In the genomic region with DNA sequence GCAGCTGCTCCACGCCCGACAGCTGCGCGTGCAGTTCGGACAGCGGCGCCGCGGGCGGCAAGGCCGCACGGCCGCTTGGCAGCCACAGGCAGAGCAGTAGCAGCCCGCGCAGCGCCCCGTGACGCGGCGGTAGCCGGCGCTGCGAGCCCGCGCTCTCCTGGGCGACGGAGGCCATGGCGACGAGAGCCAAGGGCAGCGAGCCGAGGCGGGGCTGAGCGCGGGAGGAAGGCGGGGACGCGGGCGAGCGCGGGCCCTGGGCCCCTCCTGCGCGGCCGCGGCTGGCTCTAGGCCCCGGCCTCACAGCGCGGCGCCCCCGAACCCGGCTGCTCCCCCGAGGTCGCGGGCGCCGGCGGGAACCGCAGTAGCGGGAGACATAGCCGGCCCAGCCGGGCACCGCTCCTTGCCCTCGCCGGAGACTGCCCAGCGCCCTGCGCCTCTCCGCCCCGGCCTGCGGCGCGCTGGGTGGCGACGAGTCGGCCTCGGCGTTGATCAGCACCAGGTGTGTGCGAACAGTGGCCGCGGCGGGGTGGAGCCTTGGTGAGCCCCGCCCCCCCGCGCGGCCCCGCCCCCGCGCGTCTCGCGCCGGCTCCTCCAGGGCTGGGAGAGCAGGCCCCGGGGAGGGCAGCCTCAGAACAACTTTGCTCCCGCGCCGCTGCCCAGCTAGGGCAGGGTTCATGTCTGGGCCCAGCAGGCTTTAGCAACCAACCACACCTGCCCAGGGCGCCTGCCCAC, we compare ENCODE assay signal across 1 cellular context.
TF ChIP-seq lines count a peak whose summit lies in the region.

A gene with protein sequence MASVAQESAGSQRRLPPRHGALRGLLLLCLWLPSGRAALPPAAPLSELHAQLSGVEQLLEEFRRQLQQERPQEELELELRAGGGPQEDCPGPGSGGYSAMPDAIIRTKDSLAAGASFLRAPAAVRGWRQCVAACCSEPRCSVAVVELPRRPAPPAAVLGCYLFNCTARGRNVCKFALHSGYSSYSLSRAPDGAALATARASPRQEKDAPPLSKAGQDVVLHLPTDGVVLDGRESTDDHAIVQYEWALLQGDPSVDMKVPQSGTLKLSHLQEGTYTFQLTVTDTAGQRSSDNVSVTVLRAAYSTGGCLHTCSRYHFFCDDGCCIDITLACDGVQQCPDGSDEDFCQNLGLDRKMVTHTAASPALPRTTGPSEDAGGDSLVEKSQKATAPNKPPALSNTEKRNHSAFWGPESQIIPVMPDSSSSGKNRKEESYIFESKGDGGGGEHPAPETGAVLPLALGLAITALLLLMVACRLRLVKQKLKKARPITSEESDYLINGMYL (minus strand): TSS at position 514 of the 732 bp plus-strand sequence. CDS start 339 bp downstream, at position 175.

TF ChIP-seq in HepG2, 621 proteins besides CTCF, POLR2A, EP300 and RAD21 (continued from another document and continues in another):
- TF ChIP-seq MYC (CRISPR knock-in tag; IDR thresholded peaks at IDR 0.05; ENCODE audit: borderline replicate concordance) (peak; percentile 69), PCBP1 (IDR thresholded peaks at IDR 0.05; ENCODE audit: borderline replicate concordance, low read depth, low read length) (no peak), HOXA7 (CRISPR knock-in tag; IDR thresholded peaks at IDR 0.05) (no peak), ZNF136 (CRISPR knock-in tag; IDR thresholded peaks at IDR 0.05; ENCODE audit: low read depth) (no peak), ATAD3A (CRISPR knock-in tag; IDR thresholded peaks at IDR 0.05) (no peak), CBX2 (IDR thresholded peaks at IDR 0.05; ENCODE audit: low read depth, low read length) (no peak), CBX2 (CRISPR knock-in tag; IDR thresholded peaks at IDR 0.05; ENCODE audit: low read depth) (0 out of 2 replicates have a peak, but pooled peaks have one; percentile 5), ZNF737 (CRISPR knock-in tag; IDR thresholded peaks at IDR 0.05; ENCODE audit: borderline replicate concordance) (no peak), ZNF652 (CRISPR knock-in tag; IDR thresholded peaks at IDR 0.05; ENCODE audit: borderline replicate concordance, low read depth) (no peak), SP140L (CRISPR knock-in tag; IDR thresholded peaks at IDR 0.05; ENCODE audit: borderline replicate concordance) (no peak), ATF1 (CRISPR knock-in tag; IDR thresholded peaks at IDR 0.05) (no peak), MYNN (CRISPR knock-in tag; IDR thresholded peaks at IDR 0.05; ENCODE audit: low read depth) (no peak), MTF1 (CRISPR knock-in tag; IDR thresholded peaks at IDR 0.05) (no peak), ZNF441 (CRISPR knock-in tag; IDR thresholded peaks at IDR 0.05; ENCODE audit: borderline replicate concordance) (no peak; the same call in none of the 2 replicates), HMG20B (CRISPR knock-in tag; conservative IDR thresholded peaks at IDR 0.05) (no peak), NFRKB (IDR thresholded peaks at IDR 0.05) (no peak), MIER2 (CRISPR knock-in tag; IDR thresholded peaks at IDR 0.05) (peak; percentile 78), RARG (CRISPR knock-in tag; IDR thresholded peaks at IDR 0.05; ENCODE audit: low read depth) (0 out of 2 replicates have a peak, but pooled peaks have one; percentile 62), SMAD1 (CRISPR knock-in tag; IDR thresholded peaks at IDR 0.05; ENCODE audit: borderline replicate concordance, low read depth) (peak; percentile 53; the same call in 1 of the 2 replicates), RCOR2 (CRISPR knock-in tag; IDR thresholded peaks at IDR 0.05) (no peak), TAF15 (IDR thresholded peaks at IDR 0.05; ENCODE audit: low read depth, low read length, poor library complexity, severe bottlenecking) (no peak), ZFP82 (CRISPR knock-in tag; IDR thresholded peaks at IDR 0.05; ENCODE audit: borderline replicate concordance) (peak; percentile 90; the same call in 1 of the 2 replicates), ZFAT (CRISPR knock-in tag; conservative IDR thresholded peaks at IDR 0.05) (no peak), MAZ (IDR thresholded peaks at IDR 0.05; ENCODE audit: borderline replicate concordance, low read depth, low read length) (peak; percentile 80; the same call in 1 of the 2 replicates), MAZ (CRISPR knock-in tag; IDR thresholded peaks at IDR 0.05; ENCODE audit: low read depth) (peak; percentile 96), ZFX (CRISPR knock-in tag; IDR thresholded peaks at IDR 0.05; ENCODE audit: low read depth) (peak; percentile 98), YEATS4 (CRISPR knock-in tag; IDR thresholded peaks at IDR 0.05; ENCODE audit: borderline replicate concordance) (peak; percentile 94), GATAD2A (CRISPR knock-in tag; IDR thresholded peaks at IDR 0.05) (peak; percentile 59), ZNF510 (CRISPR knock-in tag; IDR thresholded peaks at IDR 0.05; ENCODE audit: low read depth) (no peak), SMARCE1 (IDR thresholded peaks at IDR 0.05; ENCODE audit: borderline replicate concordance) (no peak), HOXA5 (CRISPR knock-in tag; IDR thresholded peaks at IDR 0.05) (peak; percentile 62; the same call in 1 of the 2 replicates), ZNF569 (CRISPR knock-in tag; IDR thresholded peaks at IDR 0.05; ENCODE audit: borderline replicate concordance) (no peak), RFX3 (CRISPR knock-in tag; IDR thresholded peaks at IDR 0.05) (no peak), ZNF335 (CRISPR knock-in tag; IDR thresholded peaks at IDR 0.05) (0 out of 2 replicates have a peak, but pooled peaks have one; percentile 77), ZNF629 (CRISPR knock-in tag; conservative IDR thresholded peaks at IDR 0.05) (0 out of 2 replicates have a peak, but pooled peaks have one; percentile 11), ZNF703 (CRISPR knock-in tag; IDR thresholded peaks at IDR 0.05; ENCODE audit: borderline replicate concordance) (no peak), ZMAT3 (CRISPR knock-in tag; conservative IDR thresholded peaks at IDR 0.05) (no peak), DPF2 (CRISPR knock-in tag; IDR thresholded peaks at IDR 0.05; ENCODE audit: borderline replicate concordance, low read depth) (no peak), ZFP36 (IDR thresholded peaks at IDR 0.05; ENCODE audit: borderline replicate concordance, low read depth, low read length, partially characterized antibody) (no peak), GATAD1 (CRISPR knock-in tag; IDR thresholded peaks at IDR 0.05) (peak; percentile 55; the same call in 1 of the 2 replicates), NFE2L1 (CRISPR knock-in tag; IDR thresholded peaks at IDR 0.05; ENCODE audit: borderline replicate concordance) (no peak), ZNF337 (CRISPR knock-in tag; IDR thresholded peaks at IDR 0.05; ENCODE audit: borderline replicate concordance, low read depth) (no peak), ZNF775 (CRISPR knock-in tag; IDR thresholded peaks at IDR 0.05; ENCODE audit: borderline replicate concordance) (no peak)
- TF ChIP-seq, protein P1, sequence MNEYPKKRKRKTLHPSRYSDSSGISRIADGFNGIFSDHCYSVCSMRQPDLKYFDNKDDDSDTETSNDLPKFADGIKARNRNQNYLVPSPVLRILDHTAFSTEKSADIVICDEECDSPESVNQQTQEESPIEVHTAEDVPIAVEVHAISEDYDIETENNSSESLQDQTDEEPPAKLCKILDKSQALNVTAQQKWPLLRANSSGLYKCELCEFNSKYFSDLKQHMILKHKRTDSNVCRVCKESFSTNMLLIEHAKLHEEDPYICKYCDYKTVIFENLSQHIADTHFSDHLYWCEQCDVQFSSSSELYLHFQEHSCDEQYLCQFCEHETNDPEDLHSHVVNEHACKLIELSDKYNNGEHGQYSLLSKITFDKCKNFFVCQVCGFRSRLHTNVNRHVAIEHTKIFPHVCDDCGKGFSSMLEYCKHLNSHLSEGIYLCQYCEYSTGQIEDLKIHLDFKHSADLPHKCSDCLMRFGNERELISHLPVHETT (CRISPR knock-in tag; conservative IDR thresholded peaks at IDR 0.05), result peak; percentile 22; the same call in 1 of the 2 replicates
- TF ChIP-seq, protein P2, sequence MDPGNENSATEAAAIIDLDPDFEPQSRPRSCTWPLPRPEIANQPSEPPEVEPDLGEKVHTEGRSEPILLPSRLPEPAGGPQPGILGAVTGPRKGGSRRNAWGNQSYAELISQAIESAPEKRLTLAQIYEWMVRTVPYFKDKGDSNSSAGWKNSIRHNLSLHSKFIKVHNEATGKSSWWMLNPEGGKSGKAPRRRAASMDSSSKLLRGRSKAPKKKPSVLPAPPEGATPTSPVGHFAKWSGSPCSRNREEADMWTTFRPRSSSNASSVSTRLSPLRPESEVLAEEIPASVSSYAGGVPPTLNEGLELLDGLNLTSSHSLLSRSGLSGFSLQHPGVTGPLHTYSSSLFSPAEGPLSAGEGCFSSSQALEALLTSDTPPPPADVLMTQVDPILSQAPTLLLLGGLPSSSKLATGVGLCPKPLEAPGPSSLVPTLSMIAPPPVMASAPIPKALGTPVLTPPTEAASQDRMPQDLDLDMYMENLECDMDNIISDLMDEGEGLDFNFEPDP (CRISPR knock-in tag; conservative IDR thresholded peaks at IDR 0.05), result no peak
- TF ChIP-seq, protein P3, sequence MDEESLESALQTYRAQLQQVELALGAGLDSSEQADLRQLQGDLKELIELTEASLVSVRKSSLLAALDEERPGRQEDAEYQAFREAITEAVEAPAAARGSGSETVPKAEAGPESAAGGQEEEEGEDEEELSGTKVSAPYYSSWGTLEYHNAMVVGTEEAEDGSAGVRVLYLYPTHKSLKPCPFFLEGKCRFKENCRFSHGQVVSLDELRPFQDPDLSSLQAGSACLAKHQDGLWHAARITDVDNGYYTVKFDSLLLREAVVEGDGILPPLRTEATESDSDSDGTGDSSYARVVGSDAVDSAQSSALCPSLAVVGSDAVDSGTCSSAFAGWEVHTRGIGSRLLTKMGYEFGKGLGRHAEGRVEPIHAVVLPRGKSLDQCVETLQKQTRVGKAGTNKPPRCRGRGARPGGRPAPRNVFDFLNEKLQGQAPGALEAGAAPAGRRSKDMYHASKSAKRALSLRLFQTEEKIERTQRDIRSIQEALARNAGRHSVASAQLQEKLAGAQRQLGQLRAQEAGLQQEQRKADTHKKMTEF (CRISPR knock-in tag; IDR thresholded peaks at IDR 0.05), result peak; percentile 66; the same call in 1 of the 2 replicates
- TF ChIP-seq, protein P4, sequence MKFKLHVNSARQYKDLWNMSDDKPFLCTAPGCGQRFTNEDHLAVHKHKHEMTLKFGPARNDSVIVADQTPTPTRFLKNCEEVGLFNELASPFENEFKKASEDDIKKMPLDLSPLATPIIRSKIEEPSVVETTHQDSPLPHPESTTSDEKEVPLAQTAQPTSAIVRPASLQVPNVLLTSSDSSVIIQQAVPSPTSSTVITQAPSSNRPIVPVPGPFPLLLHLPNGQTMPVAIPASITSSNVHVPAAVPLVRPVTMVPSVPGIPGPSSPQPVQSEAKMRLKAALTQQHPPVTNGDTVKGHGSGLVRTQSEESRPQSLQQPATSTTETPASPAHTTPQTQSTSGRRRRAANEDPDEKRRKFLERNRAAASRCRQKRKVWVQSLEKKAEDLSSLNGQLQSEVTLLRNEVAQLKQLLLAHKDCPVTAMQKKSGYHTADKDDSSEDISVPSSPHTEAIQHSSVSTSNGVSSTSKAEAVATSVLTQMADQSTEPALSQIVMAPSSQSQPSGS (CRISPR knock-in tag; IDR thresholded peaks at IDR 0.05), result peak; percentile 58; the same call in 1 of the 2 replicates
- TF ChIP-seq, protein P5, sequence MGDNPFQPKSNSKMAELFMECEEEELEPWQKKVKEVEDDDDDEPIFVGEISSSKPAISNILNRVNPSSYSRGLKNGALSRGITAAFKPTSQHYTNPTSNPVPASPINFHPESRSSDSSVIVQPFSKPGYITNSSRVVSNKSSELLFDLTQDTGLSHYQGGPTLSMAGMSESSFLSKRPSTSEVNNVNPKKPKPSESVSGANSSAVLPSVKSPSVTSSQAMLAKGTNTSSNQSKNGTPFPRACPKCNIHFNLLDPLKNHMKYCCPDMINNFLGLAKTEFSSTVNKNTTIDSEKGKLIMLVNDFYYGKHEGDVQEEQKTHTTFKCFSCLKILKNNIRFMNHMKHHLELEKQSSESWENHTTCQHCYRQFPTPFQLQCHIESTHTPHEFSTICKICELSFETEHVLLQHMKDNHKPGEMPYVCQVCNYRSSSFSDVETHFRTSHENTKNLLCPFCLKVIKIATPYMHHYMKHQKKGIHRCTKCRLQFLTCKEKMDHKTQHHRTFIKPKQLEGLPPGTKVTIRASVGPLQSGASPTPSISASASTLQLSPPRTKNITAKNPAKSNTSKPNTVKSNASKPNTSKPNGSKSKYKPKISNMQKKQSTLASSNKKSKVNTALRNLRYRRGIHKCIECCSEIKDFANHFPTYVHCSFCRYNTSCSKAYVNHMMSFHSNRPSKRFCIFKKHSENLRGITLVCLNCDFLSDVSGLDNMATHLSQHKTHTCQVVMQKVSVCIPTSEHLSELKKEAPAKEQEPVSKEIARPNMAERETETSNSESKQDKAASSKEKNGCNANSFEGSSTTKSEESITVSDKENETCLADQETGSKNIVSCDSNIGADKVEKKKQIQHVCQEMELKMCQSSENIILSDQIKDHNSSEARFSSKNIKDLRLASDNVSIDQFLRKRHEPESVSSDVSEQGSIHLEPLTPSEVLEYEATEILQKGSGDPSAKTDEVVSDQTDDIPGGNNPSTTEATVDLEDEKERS (CRISPR knock-in tag; IDR thresholded peaks at IDR 0.05), result no peak
- TF ChIP-seq, protein P6, sequence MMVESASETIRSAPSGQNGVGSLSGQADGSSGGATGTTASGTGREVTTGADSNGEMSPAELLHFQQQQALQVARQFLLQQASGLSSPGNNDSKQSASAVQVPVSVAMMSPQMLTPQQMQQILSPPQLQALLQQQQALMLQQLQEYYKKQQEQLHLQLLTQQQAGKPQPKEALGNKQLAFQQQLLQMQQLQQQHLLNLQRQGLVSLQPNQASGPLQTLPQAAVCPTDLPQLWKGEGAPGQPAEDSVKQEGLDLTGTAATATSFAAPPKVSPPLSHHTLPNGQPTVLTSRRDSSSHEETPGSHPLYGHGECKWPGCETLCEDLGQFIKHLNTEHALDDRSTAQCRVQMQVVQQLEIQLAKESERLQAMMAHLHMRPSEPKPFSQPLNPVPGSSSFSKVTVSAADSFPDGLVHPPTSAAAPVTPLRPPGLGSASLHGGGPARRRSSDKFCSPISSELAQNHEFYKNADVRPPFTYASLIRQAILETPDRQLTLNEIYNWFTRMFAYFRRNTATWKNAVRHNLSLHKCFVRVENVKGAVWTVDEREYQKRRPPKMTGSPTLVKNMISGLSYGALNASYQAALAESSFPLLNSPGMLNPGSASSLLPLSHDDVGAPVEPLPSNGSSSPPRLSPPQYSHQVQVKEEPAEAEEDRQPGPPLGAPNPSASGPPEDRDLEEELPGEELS (CRISPR knock-in tag; IDR thresholded peaks at IDR 0.05), result no peak
- TF ChIP-seq, protein P7, sequence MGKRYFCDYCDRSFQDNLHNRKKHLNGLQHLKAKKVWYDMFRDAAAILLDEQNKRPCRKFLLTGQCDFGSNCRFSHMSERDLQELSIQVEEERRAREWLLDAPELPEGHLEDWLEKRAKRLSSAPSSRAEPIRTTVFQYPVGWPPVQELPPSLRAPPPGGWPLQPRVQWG (CRISPR knock-in tag; IDR thresholded peaks at IDR 0.05; ENCODE audit: borderline replicate concordance, low read depth), result no peak
- TF ChIP-seq, protein P8, sequence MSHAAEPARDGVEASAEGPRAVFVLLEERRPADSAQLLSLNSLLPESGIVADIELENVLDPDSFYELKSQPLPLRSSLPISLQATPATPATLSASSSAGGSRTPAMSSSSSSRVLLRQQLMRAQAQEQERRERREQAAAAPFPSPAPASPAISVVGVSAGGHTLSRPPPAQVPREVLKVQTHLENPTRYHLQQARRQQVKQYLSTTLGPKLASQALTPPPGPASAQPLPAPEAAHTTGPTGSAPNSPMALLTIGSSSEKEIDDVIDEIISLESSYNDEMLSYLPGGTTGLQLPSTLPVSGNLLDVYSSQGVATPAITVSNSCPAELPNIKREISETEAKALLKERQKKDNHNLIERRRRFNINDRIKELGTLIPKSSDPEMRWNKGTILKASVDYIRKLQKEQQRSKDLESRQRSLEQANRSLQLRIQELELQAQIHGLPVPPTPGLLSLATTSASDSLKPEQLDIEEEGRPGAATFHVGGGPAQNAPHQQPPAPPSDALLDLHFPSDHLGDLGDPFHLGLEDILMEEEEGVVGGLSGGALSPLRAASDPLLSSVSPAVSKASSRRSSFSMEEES (CRISPR knock-in tag; IDR thresholded peaks at IDR 0.05), result 0 out of 2 replicates have a peak, but pooled peaks have one; percentile 56
